In the genomic region with DNA sequence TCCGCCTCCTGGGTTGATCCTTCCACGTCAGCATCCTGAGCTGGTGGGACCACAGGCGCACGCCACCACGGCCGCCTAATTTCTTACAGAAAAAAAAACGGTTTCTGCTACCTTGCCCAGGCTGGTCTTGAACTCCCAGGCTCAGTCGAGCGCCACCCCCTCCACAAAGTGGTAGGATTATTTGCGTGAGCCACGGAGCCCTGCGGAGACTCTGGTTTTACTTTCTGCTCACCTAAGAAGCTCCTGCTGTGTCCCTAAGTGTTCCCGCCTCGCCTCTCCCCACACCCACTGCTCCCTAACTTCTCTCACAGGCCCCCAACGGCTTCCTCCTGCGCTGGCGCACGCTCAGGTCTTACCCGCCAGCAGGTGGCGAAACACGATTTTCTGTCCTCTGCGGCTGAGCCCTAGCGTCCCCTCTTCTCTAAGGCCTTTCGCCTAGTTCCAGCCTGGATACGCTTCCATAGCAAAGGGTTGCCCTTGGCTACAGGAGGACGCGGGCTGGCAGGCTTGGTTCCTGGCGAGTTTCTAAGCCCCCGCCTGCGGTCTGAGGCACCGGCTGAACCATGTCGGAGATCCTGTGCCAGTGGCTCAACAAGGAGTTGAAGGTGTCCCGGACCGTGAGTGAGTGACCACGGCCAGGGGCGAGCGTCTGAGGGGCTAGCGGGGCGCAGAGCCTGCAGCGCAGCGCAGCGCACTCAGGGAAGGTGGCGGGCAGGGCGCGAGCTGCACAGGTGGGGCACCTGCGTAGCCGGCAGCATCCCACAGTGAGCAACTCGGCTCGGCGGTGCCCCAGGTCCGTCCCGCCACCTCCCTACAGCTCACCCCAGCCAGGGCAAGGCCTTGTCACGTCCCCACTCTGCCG, we compare ENCODE assay signal across 1 cellular context.
TF ChIP-seq lines count a peak whose summit lies in the region.

A gene with protein sequence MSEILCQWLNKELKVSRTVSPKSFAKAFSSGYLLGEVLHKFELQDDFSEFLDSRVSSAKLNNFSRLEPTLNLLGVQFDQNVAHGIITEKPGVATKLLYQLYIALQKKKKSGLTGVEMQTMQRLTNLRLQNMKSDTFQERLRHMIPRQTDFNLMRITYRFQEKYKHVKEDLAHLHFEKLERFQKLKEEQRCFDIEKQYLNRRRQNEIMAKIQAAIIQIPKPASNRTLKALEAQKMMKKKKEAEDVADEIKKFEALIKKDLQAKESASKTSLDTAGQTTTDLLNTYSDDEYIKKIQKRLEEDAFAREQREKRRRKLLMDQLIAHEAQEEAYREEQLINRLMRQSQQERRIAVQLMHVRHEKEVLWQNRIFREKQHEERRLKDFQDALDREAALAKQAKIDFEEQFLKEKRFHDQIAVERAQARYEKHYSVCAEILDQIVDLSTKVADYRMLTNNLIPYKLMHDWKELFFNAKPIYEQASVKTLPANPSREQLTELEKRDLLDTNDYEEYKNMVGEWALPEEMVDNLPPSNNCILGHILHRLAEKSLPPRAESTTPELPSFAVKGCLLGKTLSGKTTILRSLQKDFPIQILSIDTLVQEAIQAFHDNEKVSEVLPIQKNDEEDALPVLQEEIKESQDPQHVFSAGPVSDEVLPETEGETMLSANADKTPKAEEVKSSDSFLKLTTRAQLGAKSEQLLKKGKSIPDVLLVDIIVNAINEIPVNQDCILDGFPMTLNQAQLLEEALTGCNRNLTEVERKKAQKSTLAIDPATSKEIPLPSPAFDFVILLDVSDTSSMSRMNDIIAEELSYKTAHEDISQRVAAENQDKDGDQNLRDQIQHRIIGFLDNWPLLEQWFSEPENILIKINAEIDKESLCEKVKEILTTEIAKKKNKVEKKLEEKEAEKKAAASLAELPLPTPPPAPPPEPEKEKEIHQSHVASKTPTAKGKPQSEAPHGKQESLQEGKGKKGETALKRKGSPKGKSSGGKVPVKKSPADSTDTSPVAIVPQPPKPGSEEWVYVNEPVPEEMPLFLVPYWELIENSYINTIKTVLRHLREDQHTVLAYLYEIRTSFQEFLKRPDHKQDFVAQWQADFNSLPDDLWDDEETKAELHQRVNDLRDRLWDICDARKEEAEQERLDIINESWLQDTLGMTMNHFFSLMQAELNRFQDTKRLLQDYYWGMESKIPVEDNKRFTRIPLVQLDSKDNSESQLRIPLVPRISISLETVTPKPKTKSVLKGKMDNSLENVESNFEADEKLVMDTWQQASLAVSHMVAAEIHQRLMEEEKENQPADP (N-terminal part only) (plus strand): TSS at position 429 of the 862 bp plus-strand sequence. CDS start 135 bp downstream, at position 564.

TF ChIP-seq in Ishikawa, 13 proteins besides CTCF, POLR2A, EP300 and RAD21 (continued from another document):
- TF ChIP-seq REST (IDR thresholded peaks at IDR 0.05; ENCODE audit: low read depth) (no peak), CEBPB (IDR thresholded peaks at IDR 0.05) (no peak), YY1 (IDR thresholded peaks at IDR 0.05; ENCODE audit: low read depth) (0 out of 2 replicates have a peak, but pooled peaks have one; percentile 55), TEAD4 (IDR thresholded peaks at IDR 0.05) (0 out of 2 replicates have a peak, but pooled peaks have one; percentile 11)
- TF ChIP-seq, protein P1, sequence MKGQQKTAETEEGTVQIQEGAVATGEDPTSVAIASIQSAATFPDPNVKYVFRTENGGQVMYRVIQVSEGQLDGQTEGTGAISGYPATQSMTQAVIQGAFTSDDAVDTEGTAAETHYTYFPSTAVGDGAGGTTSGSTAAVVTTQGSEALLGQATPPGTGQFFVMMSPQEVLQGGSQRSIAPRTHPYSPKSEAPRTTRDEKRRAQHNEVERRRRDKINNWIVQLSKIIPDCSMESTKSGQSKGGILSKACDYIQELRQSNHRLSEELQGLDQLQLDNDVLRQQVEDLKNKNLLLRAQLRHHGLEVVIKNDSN (IDR thresholded peaks at IDR 0.05) = no peak
